In genomic region chr13:56400774-56401173, GRCh38 we compare ENCODE assay signal across 16 cellular contexts.
"Had no signal": no experiment of that assay in that cellular context is flagged by ENCODE, and none has a peak within 500 bp of the region (broad histone marks: within the 10 kb centered on the region; RNA-seq: fewer than 3 reads in every experiment).

No MANE protein-coding gene starts in this region.

- FAIRE-seq: small intestine had no signal

- H3K9me3 ChIP-seq: neutrophil, right atrium auricular region, uterus had no signal

- ATAC-seq: left colon, left ventricle myocardium superior had no signal

- H3K4me3 ChIP-seq: coronary artery, heart left ventricle, right atrium auricular region, uterus had no signal

- H3K27me3 ChIP-seq: heart left ventricle, neutrophil, right atrium auricular region, uterus had no signal

- H3K27ac ChIP-seq: coronary artery, heart left ventricle, neutrophil, right atrium auricular region, uterus had no signal

- H3K36me3 ChIP-seq: heart left ventricle, neutrophil, right atrium auricular region, uterus had no signal

- DNase-seq: effector CD4-positive, alpha-beta T cell; endodermal cell; foreskin melanocyte; heart left ventricle; hippocampal formation; left colon; left ventricle myocardium superior; naive B cell; nephron progenitor cell; small intestine; stimulated activated CD4-positive, alpha-beta T cell treated with anti-CD3 and anti-CD28 coated beads, Interleukin-12 subunit alpha, Interleukin-12 subunit beta, amount 100 ng/mL, for 4 hours; stimulated activated naive CD4-positive, alpha-beta T cell treated with Interleukin-2 at 50 U/mL for 16 hours; uterus had no signal

- H3K4me1 ChIP-seq: heart left ventricle, right atrium auricular region, uterus had no signal
